Comparison of ENCODE assay signal across 23 cellular contexts in genomic region chr6:161198176-161198575, GRCh38.
DNase-seq lines count a peak whose midpoint lies in the region; ATAC-seq and TF ChIP-seq lines count a peak whose summit lies in the region.
"Had no signal": no experiment of that assay in that cellular context is flagged by ENCODE, and none has a peak within 500 bp of the region (broad histone marks: within the 10 kb centered on the region; RNA-seq: fewer than 3 reads in every experiment).

No MANE protein-coding gene starts in this region.

- H3K27ac Mint-ChIP-seq in activated T-cell treated with anti-CD3 and anti-CD28 coated beads, Interleukin-2, amount 50 U/mL, for 24 hours: no peak overlapping the region
- no peak overlapping the region for H3K27ac Mint-ChIP-seq in naive thymus-derived CD8-positive, alpha-beta T cell
- H3K27ac Mint-ChIP-seq: activated CD4-positive, alpha-beta memory T cell treated with anti-CD3 and anti-CD28 coated beads for 36 hours; activated naive CD4-positive, alpha-beta T cell treated with anti-CD3 and anti-CD28 coated beads, Interleukin-2, amount 10 ng/mL, durations not matched to agents 7 days and 5 days; naive thymus-derived CD4-positive, alpha-beta T cell; stimulated activated naive CD8-positive, alpha-beta T cell treated with anti-CD3 and anti-CD28 coated beads, Interleukin-15, Interleukin-2, amounts not matched to agents 100 ng/mL and 50 ng/mL, for 24 hours; T-helper 1 cell treated with Interleukin-12 subunit alpha and Interleukin-12 subunit beta and Interleukin-4 antibody, amounts not matched to agents 30 μg/mL and 1 μg/mL, for 36 hours had no signal

- WGBS in GM23248 (ENCODE audit: low coverage in 1 of 2, low lambda C conversion rate in 2 of 2, missing lambda C conversion rate in 2 of 2), 2 experiments: 34% methylated on average over 4 of the region's 4 CpGs
- WGBS in heart right ventricle, 2 donors: 75 to 81% methylated on average over 4 of the region's 4 CpGs

- H3K4me2 ChIP-seq in GM23248 (ENCODE audit: unreplicated experiment): peak overlapping the region; percentile 22

- DNase-seq in A673 (ENCODE audit: low spot score) (peak; percentile 34), GM23248 (peak; percentile 45), SK-N-MC (ENCODE audit: low read depth, low spot score) (peak; percentile 70), fibroblast of mammary gland (ENCODE audit: low read depth) (peak; percentile 71), heart right ventricle (no peak)
- no peak for DNase-seq in activated T-cell treated with anti-CD3 and anti-CD28 coated beads, Interleukin-2, amount 50 U/mL, for 24 hours
- no peak for DNase-seq in naive thymus-derived CD8-positive, alpha-beta T cell
- DNase-seq: activated CD4-positive, alpha-beta memory T cell treated with anti-CD3 and anti-CD28 coated beads for 36 hours; activated naive CD4-positive, alpha-beta T cell treated with anti-CD3 and anti-CD28 coated beads, Interleukin-2, amount 10 ng/mL, durations not matched to agents 7 days and 5 days; activated T-cell treated with anti-CD3 and anti-CD28 coated beads, Interleukin-2, amount 50 U/mL, for 1 hour; colonic mucosa; heart left ventricle; kidney; mesenchymal stem cell; naive thymus-derived CD4-positive, alpha-beta T cell; NCI-H146; SHP77 treated with DMSO at 0.1 percent for 48 hours; stimulated activated CD4-positive, alpha-beta T cell treated with anti-CD3 and anti-CD28 coated beads, Interleukin-2, amount 100 ng/mL, for 24 hours had no signal

- H3K4me1 Mint-ChIP-seq in activated T-cell treated with anti-CD3 and anti-CD28 coated beads, Interleukin-2, amount 50 U/mL, for 24 hours (ENCODE audit: low read depth): no peaks in the 10 kb centered on the region
- H3K4me1 Mint-ChIP-seq in naive thymus-derived CD8-positive, alpha-beta T cell: peaks cover 0 to 18% (median 2%) of the 10 kb centered on the region in 4 donors
- H3K4me1 Mint-ChIP-seq: activated naive CD4-positive, alpha-beta T cell treated with anti-CD3 and anti-CD28 coated beads, Interleukin-2, amount 10 ng/mL, durations not matched to agents 7 days and 5 days had no signal

- H3K27me3 ChIP-seq in A673 (replicated peaks; ENCODE audit: insufficient read depth, low read depth, low read length, poor library complexity): no peaks in the 10 kb centered on the region
- H3K27me3 ChIP-seq in GM23248 (replicated peaks; ENCODE audit: insufficient read depth): no peaks in the 10 kb centered on the region
- no peaks in the 10 kb centered on the region for H3K27me3 ChIP-seq in heart right ventricle
- H3K27me3 ChIP-seq: colonic mucosa, heart left ventricle had no signal

- H3K27ac ChIP-seq in A673 (ENCODE audit: low read depth, low read length, poor library complexity, severe bottlenecking) (no peak overlapping the region), GM23248 (no peak overlapping the region), SK-N-MC (no peak overlapping the region), heart right ventricle (no peak overlapping the region)
- H3K27ac ChIP-seq: colonic mucosa, heart left ventricle, parathyroid adenoma, VCaP had no signal

- TF ChIP-seq CTCF in A673 (conservative IDR thresholded peaks at IDR 0.05; ENCODE audit: low read depth, low read length) (no peak), fibroblast of mammary gland (conservative IDR thresholded peaks at IDR 0.05; ENCODE audit: control insufficient read depth, insufficient read depth, low read depth, low read length) (no peak), heart right ventricle (IDR thresholded peaks at IDR 0.05) (no peak)

- H3K9me2 ChIP-seq in GM23248 (ENCODE audit: insufficient read depth): no peaks in the 10 kb centered on the region

- H3K9me3 ChIP-seq in A673 (ENCODE audit: low read depth, low read length, poor library complexity, severe bottlenecking) (no peaks in the 10 kb centered on the region), GM23248 (ENCODE audit: low read depth) (no peaks in the 10 kb centered on the region), SK-N-MC (ENCODE audit: low read depth, low read length) (no peaks in the 10 kb centered on the region; the same call in 1 of the 2 replicates), heart right ventricle (peaks cover 0 to 4% (median 0%) of the 10 kb centered on the region in 11 donors)
- H3K9me3 ChIP-seq: colonic mucosa had no signal

- H3K4me3 Mint-ChIP-seq in activated T-cell treated with anti-CD3 and anti-CD28 coated beads, Interleukin-2, amount 50 U/mL, for 24 hours: no peak overlapping the region
- H3K4me3 Mint-ChIP-seq in naive thymus-derived CD8-positive, alpha-beta T cell: no peak overlapping the region
- H3K4me3 Mint-ChIP-seq: activated CD4-positive, alpha-beta memory T cell treated with anti-CD3 and anti-CD28 coated beads for 36 hours; activated naive CD4-positive, alpha-beta T cell treated with anti-CD3 and anti-CD28 coated beads, Interleukin-2, amount 10 ng/mL, durations not matched to agents 7 days and 5 days; naive thymus-derived CD4-positive, alpha-beta T cell; stimulated activated naive CD8-positive, alpha-beta T cell treated with anti-CD3 and anti-CD28 coated beads, Interleukin-15, Interleukin-2, amounts not matched to agents 100 ng/mL and 50 ng/mL, for 24 hours; T-helper 1 cell treated with Interleukin-12 subunit alpha and Interleukin-12 subunit beta and Interleukin-4 antibody, amounts not matched to agents 30 μg/mL and 1 μg/mL, for 36 hours had no signal

- CTCF ChIA-PET in A673 (lab: Charles Lee): no interaction called here

- in situ Hi-C loops in GM23248 (cut with MboI): no loop called here

- H3K36me3 Mint-ChIP-seq in activated T-cell treated with anti-CD3 and anti-CD28 coated beads, Interleukin-2, amount 50 U/mL, for 24 hours (ENCODE audit: low read depth): no peaks in the 10 kb centered on the region
- H3K36me3 Mint-ChIP-seq in naive thymus-derived CD8-positive, alpha-beta T cell: peaks cover under 1 to 10% (median 2%) of the 10 kb centered on the region in 3 donors
- H3K36me3 Mint-ChIP-seq: activated naive CD4-positive, alpha-beta T cell treated with anti-CD3 and anti-CD28 coated beads, Interleukin-2, amount 10 ng/mL, durations not matched to agents 7 days and 5 days had no signal

- H3K36me3 ChIP-seq in A673 (ENCODE audit: insufficient read depth, low read length, poor library complexity, severe bottlenecking): no peaks in the 10 kb centered on the region
- H3K36me3 ChIP-seq in GM23248 (ENCODE audit: low read depth): no peaks in the 10 kb centered on the region
- H3K36me3 ChIP-seq in SK-N-MC (ENCODE audit: insufficient read depth, low read length): no peaks in the 10 kb centered on the region
- H3K36me3 ChIP-seq in heart right ventricle: no peaks in the 10 kb centered on the region
- H3K36me3 ChIP-seq: colonic mucosa, heart left ventricle had no signal

- H3K79me2 ChIP-seq in GM23248 (ENCODE audit: insufficient read depth): peaks cover 11% of the 10 kb centered on the region; the same call in 1 of the 2 replicates
- H3K79me2 ChIP-seq: parathyroid adenoma had no signal

- H3K27me3 Mint-ChIP-seq in activated T-cell treated with anti-CD3 and anti-CD28 coated beads, Interleukin-2, amount 50 U/mL, for 24 hours: no peaks in the 10 kb centered on the region
- H3K27me3 Mint-ChIP-seq in naive thymus-derived CD8-positive, alpha-beta T cell: no peaks in the 10 kb centered on the region
- H3K27me3 Mint-ChIP-seq: activated CD4-positive, alpha-beta memory T cell treated with anti-CD3 and anti-CD28 coated beads for 36 hours; activated naive CD4-positive, alpha-beta T cell treated with anti-CD3 and anti-CD28 coated beads, Interleukin-2, amount 10 ng/mL, durations not matched to agents 7 days and 5 days; naive thymus-derived CD4-positive, alpha-beta T cell; stimulated activated naive CD8-positive, alpha-beta T cell treated with anti-CD3 and anti-CD28 coated beads, Interleukin-15, Interleukin-2, amounts not matched to agents 100 ng/mL and 50 ng/mL, for 24 hours had no signal

- H3F3A ChIP-seq in GM23248 (ENCODE audit: insufficient read depth): no peaks in the 10 kb centered on the region

- POLR2A ChIA-PET in A673 (lab: Charles Lee; ENCODE audit: low non-redundant PET): no interaction called here
- POLR2A ChIA-PET in naive thymus-derived CD8-positive, alpha-beta T cell (lab: Charles Lee): no interaction called here

- no TSS peak for BruUV-seq in A673 (replicated peaks; lab: Mats Ljungman, UMichigan)

- H3K9ac ChIP-seq in GM23248 (no peak overlapping the region), SK-N-MC (ENCODE audit: insufficient read length) (no peak overlapping the region)
- H3K9ac ChIP-seq: parathyroid adenoma had no signal

- H2AFZ ChIP-seq in GM23248: no peak overlapping the region
- H2AFZ ChIP-seq: parathyroid adenoma had no signal

- ATAC-seq in GM21529 (IDR thresholded peaks at IDR 0.05; ENCODE audit: unreplicated experiment) (no peak), heart right ventricle (no peak)
- no peak for ATAC-seq in naive thymus-derived CD8-positive, alpha-beta T cell
- ATAC-seq: heart left ventricle; naive thymus-derived CD4-positive, alpha-beta T cell had no signal

- intact Hi-C loops in A673 (cut with micrococcal nuclease; ENCODE audit: unreplicated experiment) (no loop called here), heart right ventricle (cut with DNase I) (no loop called here)

- peaks cover 2% of the 10 kb centered on the region for H3K4me1 ChIP-seq in A673 (ENCODE audit: insufficient read depth, low read length, poor library complexity, severe bottlenecking)
- peaks cover 8% of the 10 kb centered on the region; the same call in 1 of the 2 replicates for H3K4me1 ChIP-seq in GM23248 (ENCODE audit: insufficient read depth)
- H3K4me1 ChIP-seq in heart right ventricle: peaks cover 0 to 12% (median 0%) of the 10 kb centered on the region in 9 donors
- H3K4me1 ChIP-seq: colonic mucosa, parathyroid adenoma had no signal

- H3K4me3 ChIP-seq in A673 (ENCODE audit: low read depth, low read length, poor library complexity, severe bottlenecking) (no peak overlapping the region), GM23248 (no peak overlapping the region), SK-N-MC (peak overlapping the region; percentile 26), fibroblast of mammary gland (ENCODE audit: control insufficient read depth, low read depth, low read length) (no peak overlapping the region), heart right ventricle (no peak overlapping the region)
- H3K4me3 ChIP-seq: colonic mucosa, heart left ventricle had no signal

- H4K20me1 ChIP-seq in GM23248 (ENCODE audit: insufficient read depth): no peaks in the 10 kb centered on the region

- H3K9me3 Mint-ChIP-seq in activated T-cell treated with anti-CD3 and anti-CD28 coated beads, Interleukin-2, amount 50 U/mL, for 24 hours: peaks cover 2% of the 10 kb centered on the region
- H3K9me3 Mint-ChIP-seq in naive thymus-derived CD8-positive, alpha-beta T cell: peaks cover 0 to 11% (median 2%) of the 10 kb centered on the region in 9 donors

Comparison
In these comparisons a context has a peak if more than half of its experiments do, and no peak if none do; other contexts are left out.
1. DNase-seq: peak in A673 (single experiment), GM23248 (single experiment), SK-N-MC (single experiment) and fibroblast of mammary gland (single experiment); none in activated T-cell treated with anti-CD3 and anti-CD28 coated beads, Interleukin-2, amount 50 U/mL, for 24 hours (single experiment), naive thymus-derived CD8-positive, alpha-beta T cell (0 of 10) and heart right ventricle (0 of 2).